In genomic region chr17:59105852-59106462, GRCh38 we compare ENCODE assay signal across 8 cellular contexts. TPM values are rescaled to one million over a fixed set of nuclear protein-coding genes. Genes with fewer than 3 reads are reported as not detected.
DNase-seq lines count a peak whose midpoint lies in the region; ATAC-seq and TF ChIP-seq lines count a peak whose summit lies in the region.

No MANE protein-coding gene starts in this region.

- ATAC-seq in GM18873 (IDR thresholded peaks at IDR 0.05; ENCODE audit: low FRiP score, unreplicated experiment) (peak; percentile 15), HG03175 (IDR thresholded peaks at IDR 0.05; ENCODE audit: unreplicated experiment) (peak; percentile 17)

- TF ChIP-seq CTCF in 22Rv1 (IDR thresholded peaks at IDR 0.05) (no peak), epithelial cell of proximal tubule (conservative IDR thresholded peaks at IDR 0.05; ENCODE audit: low read depth, low read length) (no peak)

- H3K4me1 ChIP-seq in mucosa of rectum (ENCODE audit: control insufficient read depth in 2 of 2, insufficient read depth in 2 of 2, low read length in 2 of 2) = peaks cover 11 to 13% of the 10 kb centered on the region in 2 donors

- no peaks in the 10 kb centered on the region for H3K9me3 ChIP-seq in mucosa of rectum (ENCODE audit: control insufficient read depth in 2 of 2, low read length in 2 of 2)

- DNase-seq in NCI-H774 (lab: John Stamatoyannopoulos, UW) (peak; percentile 71), activated T-cell treated with anti-CD3 and anti-CD28 coated beads for 4 hours (peak; percentile 61), epithelial cell of proximal tubule (ENCODE audit: low read depth) (no peak)
- DNase-seq in stimulated activated CD8-positive, alpha-beta memory T cell treated with anti-CD3 and anti-CD28 coated beads, Interleukin-4, amount 100 ng/mL, for 48 hours = peak; percentile 79

- H3K27ac ChIP-seq in 22Rv1 (peak overlapping the region; percentile 95), mucosa of rectum (ENCODE audit: low read depth in 2 of 2, low read length in 2 of 2) (peak overlapping the region; percentile 84 to 89)

- H3K4me3 ChIP-seq in epithelial cell of proximal tubule (ENCODE audit: low read depth, low read length) = peak overlapping the region; percentile 95
- peak overlapping the region; percentile 80 to 96 for H3K4me3 ChIP-seq in mucosa of rectum (ENCODE audit: low read length in 2 of 2)

- no peaks in the 10 kb centered on the region for H3K27me3 ChIP-seq in mucosa of rectum (ENCODE audit: control insufficient read depth in 2 of 2, insufficient read depth in 2 of 2, low read length in 2 of 2)

- H3K9ac ChIP-seq in mucosa of rectum (ENCODE audit: low read depth in 1 of 2, low read length in 2 of 2) = peak overlapping the region; percentile 75 to 87

- no peaks in the 10 kb centered on the region for H3K36me3 ChIP-seq in mucosa of rectum (ENCODE audit: control insufficient read depth in 2 of 2, insufficient read depth in 2 of 2, low read length in 2 of 2)

RNA-seq across cellular contexts. Expression of gene TRIM37, which starts 0.7 kb away (rescaled TPM):
- total RNA-seq in epithelial cell of proximal tubule = 22.9 and 25.3 TPM in 2 replicates

RNA-seq across cellular contexts. Expression of gene SKA2, which starts 49.0 kb away (rescaled TPM):
- 93.5 and 113 TPM in 2 replicates for total RNA-seq in epithelial cell of proximal tubule

RNA-seq across cellular contexts. Expression of gene PRR11, which starts 49.6 kb away (rescaled TPM):
- 54.4 and 75.6 TPM in 2 replicates for total RNA-seq in epithelial cell of proximal tubule
